ENCODE assay signal across 8 cellular contexts in genomic region chr17:4143563-4144410, GRCh38. TPM values are rescaled to one million over a fixed set of nuclear protein-coding genes. Genes with fewer than 3 reads are reported as not detected.
DNase-seq lines count a peak whose midpoint lies in the region; ATAC-seq and TF ChIP-seq lines count a peak whose summit lies in the region.

No MANE protein-coding gene starts in this region.

- no TSS peak for BruUV-seq in PC-9 (replicated peaks; lab: Mats Ljungman, UMichigan)

- H3K9me2 ChIP-seq in PC-9 (ENCODE audit: insufficient read depth), result no peaks in the 10 kb centered on the region

- intact Hi-C loops in PC-9 (cut with micrococcal nuclease; ENCODE audit: unreplicated experiment) (loop anchor here (1.0 to 10.0 kb wide), 2 partner anchors 18 to 299 kb away; partner anchors contain the start of gene NCBP3), esophagus muscularis mucosa (cut with DNase I) (no loop called here)

- peaks cover 57% of the 10 kb centered on the region for H3K79me2 ChIP-seq in PC-9 (ENCODE audit: low read depth)

- peak overlapping the region; percentile 99 for H3K9ac ChIP-seq in muscle layer of colon (ENCODE audit: low read length)

- TF ChIP-seq CTCF in PC-9 (conservative IDR thresholded peaks at IDR 0.05) (no peak), esophagus muscularis mucosa (IDR thresholded peaks at IDR 0.05) (no peak)

- CTCF ChIA-PET in PC-9 (lab: Charles Lee), result interaction anchor here (0.6 to 0.7 kb wide), 8 partner anchors 13 to 417 kb away, joined by 3 to 9 read pairs (median 4); partner anchors contain the start of gene GGT6

- no peak for TF ChIP-seq EP300 in esophagus muscularis mucosa (IDR thresholded peaks at IDR 0.05)

- peak overlapping the region; percentile 90 for H3K4me3 ChIP-seq in Jurkat, Clone E6-1 (ENCODE audit: low read length)
- H3K4me3 ChIP-seq in PC-9 (peak overlapping the region; percentile 89), esophagus muscularis mucosa (peak overlapping the region; percentile 79 to 100 (median 96)), muscle layer of colon (ENCODE audit: low read depth in 1 of 2, low read length in 2 of 2) (peak overlapping the region; percentile 67 to 83)

- 2% methylated on average over 46 of the region's 69 CpGs for WGBS in esophagus muscularis mucosa

- peak; percentile 62 for ATAC-seq in GM21619 (IDR thresholded peaks at IDR 0.05; ENCODE audit: unreplicated experiment)

- DNase-seq in DMS153 (lab: John Stamatoyannopoulos, UW), result peak; percentile 49
- peak; percentile 90 for DNase-seq in Jurkat, Clone E6-1 (ENCODE audit: low read depth, low spot score)
- DNase-seq in PC-9, result peak; percentile 81 to 86
- peak; percentile 88 to 92 for DNase-seq in activated T-cell treated with anti-CD3 and anti-CD28 coated beads, Interleukin-2, amount 50 U/mL, for 48 hours
- peak; percentile 98 for DNase-seq in esophagus muscularis mucosa (ENCODE audit: extremely low spot score)
- peak; percentile 91 for DNase-seq in stimulated activated CD8-positive, alpha-beta memory T cell treated with anti-CD3 and anti-CD28 coated beads, Interleukin-4, amount 100 ng/mL, for 48 hours

- H3K27ac ChIP-seq in PC-9, result peak overlapping the region; percentile 98
- peak overlapping the region; percentile 96 to 100 (median 96) for H3K27ac ChIP-seq in esophagus muscularis mucosa (replicated peaks in 1 of 4)
- peak overlapping the region; percentile 83 for H3K27ac ChIP-seq in muscle layer of colon (ENCODE audit: low read depth, low read length)

- peak overlapping the region; percentile 88 for H2AFZ ChIP-seq in PC-9

- peaks cover 14% of the 10 kb centered on the region for H3K4me1 ChIP-seq in PC-9 (replicated peaks; ENCODE audit: insufficient read depth)
- peaks cover 33 to 47% (median 44%) of the 10 kb centered on the region in 4 donors for H3K4me1 ChIP-seq in esophagus muscularis mucosa
- H3K4me1 ChIP-seq in muscle layer of colon (ENCODE audit: insufficient read depth, low read length), result peaks cover 32% of the 10 kb centered on the region

- peaks cover 27% of the 10 kb centered on the region for H4K20me1 ChIP-seq in PC-9 (ENCODE audit: insufficient read depth)

- H3K27me3 ChIP-seq in PC-9 (ENCODE audit: insufficient read depth, low read depth) (no peaks in the 10 kb centered on the region), esophagus muscularis mucosa (no peaks in the 10 kb centered on the region), muscle layer of colon (ENCODE audit: control insufficient read depth in 1 of 2, insufficient read depth in 2 of 2, low read length in 2 of 2) (no peaks in the 10 kb centered on the region)

- H3K9me3 ChIP-seq in PC-9 (ENCODE audit: insufficient read depth, low read depth) (no peaks in the 10 kb centered on the region), esophagus muscularis mucosa (no peaks in the 10 kb centered on the region), muscle layer of colon (ENCODE audit: low read length) (no peaks in the 10 kb centered on the region)

- TF ChIP-seq POLR2A in esophagus muscularis mucosa (IDR thresholded peaks at IDR 0.05; ENCODE audit: low read depth), result peak; percentile 57

- peaks cover 15% of the 10 kb centered on the region for H3F3A ChIP-seq in PC-9 (ENCODE audit: insufficient read depth, low read depth)

- H3K36me3 ChIP-seq in PC-9 (ENCODE audit: low read depth) (no peaks in the 10 kb centered on the region), esophagus muscularis mucosa (peaks cover 0 to 4% (median 0%) of the 10 kb centered on the region in 4 donors), muscle layer of colon (ENCODE audit: insufficient read depth, low read length) (no peaks in the 10 kb centered on the region)

- POLR2A ChIA-PET in PC-9 (lab: Charles Lee; ENCODE audit: unreplicated experiment), result interaction anchor here (0.5 to 1.2 kb wide), 12 partner anchors 10 to 823 kb away, joined by 3 to 8 read pairs (median 3); no protein-coding TSS in a partner anchor

- peak overlapping the region; percentile 98 for H3K4me2 ChIP-seq in PC-9

RNA-seq across cellular contexts. Expression of gene CYB5D2, which starts 0.8 kb away (rescaled TPM):
- polyA plus RNA-seq in Jurkat, Clone E6-1 (2012; ENCODE audit: insufficient read depth, insufficient read length), result 9.0 TPM
- total RNA-seq in PC-9 (2021), result 40.5 and 52.4 TPM in 2 replicates
- 10 to 100 TPM; 15.6 to 39.5 (median 24.4) TPM for total RNA-seq in esophagus muscularis mucosa

RNA-seq across cellular contexts. Expression of gene ZZEF1, which starts 1.0 kb away (rescaled TPM):
- polyA plus RNA-seq in Jurkat, Clone E6-1 (2012; ENCODE audit: insufficient read depth, insufficient read length), result 15.4 TPM
- total RNA-seq in PC-9 (2021), result 39.5 and 42.9 TPM in 2 replicates
- total RNA-seq in esophagus muscularis mucosa, result 100 to 1,000 TPM in 1 of 4 donors, 10 to 100 TPM in 3; 57.8 to 100 (median 80.9) TPM

Comparison
In these comparisons a context has a peak if more than half of its experiments do, and no peak if none do; other contexts are left out.
1. Peak in every context shown above with its lines: DNase-seq, ATAC-seq, H3K4me3 ChIP-seq and H3K27ac ChIP-seq.